8 cellular contexts compared by ENCODE assay signal in genomic region chr5:128082551-128083032, GRCh38. TPM values are rescaled to one million over a fixed set of nuclear protein-coding genes. Genes with fewer than 3 reads are reported as not detected.
A peak's percentile ranks its signal among the peaks of the same experiment; 100 is the strongest.
DNase-seq lines count a peak whose midpoint lies in the region; ATAC-seq and TF ChIP-seq lines count a peak whose summit lies in the region.

No MANE protein-coding gene starts in this region.

- ATAC-seq in T-cell (replicated peaks in 1 of 4): peak; percentile 46 to 52 (median 48)

- no peak for DNase-seq in HFF-Myc (ENCODE audit: extremely low read depth, low read depth)
- DNase-seq in T-cell: no peak
- peak; percentile 5 for DNase-seq in germinal center (ENCODE audit: low spot score)
- DNase-seq in renal cortical epithelial cell (ENCODE audit: low read depth): peak; percentile 6
- DNase-seq in ACHN: no peak
- no peak for DNase-seq in cerebellum (ENCODE audit: low spot score)
- no peak for DNase-seq in SW 1271 (lab: John Stamatoyannopoulos, UW)

- H3K9me3 Mint-ChIP-seq in T-cell: no peaks in the 10 kb centered on the region

- CTCF ChIA-PET in T-cell (lab: Charles Lee): interaction anchor here (0.6 to 1.4 kb wide), 4 partner anchors 14 to 1725 kb away, joined by 3 read pairs; no protein-coding TSS in a partner anchor

- H3K27ac Mint-ChIP-seq in T-cell: peak overlapping the region; percentile 91 to 96

- H3K4me3 Mint-ChIP-seq in T-cell: peak overlapping the region; percentile 81 to 94 (median 86)

- H3K36me3 Mint-ChIP-seq in T-cell: peaks cover 4% of the 10 kb centered on the region

- TF ChIP-seq CTCF in HFF-Myc (IDR thresholded peaks at IDR 0.05; ENCODE audit: low read depth, low read length, missing control alignments): no peak

- peaks cover 61 to 66% (median 62%) of the 10 kb centered on the region in 3 donors for H3K4me1 Mint-ChIP-seq in T-cell

- POLR2A ChIA-PET in T-cell (lab: Charles Lee): interaction anchor here (0.6 to 1.0 kb wide), 5 partner anchors 19 to 1305 kb away, joined by 3 to 6 read pairs (median 3); no protein-coding TSS in a partner anchor

- in situ Hi-C loops in ACHN (cut with HindIII; ENCODE audit: low pct_ligation_motif_present, low pct_unique_long_range_greater_than_20kb, low sequenced_read_pairs): no loop called here

- H3K4me3 ChIP-seq in HFF-Myc (replicated peaks; ENCODE audit: low read depth, low read length): peak overlapping the region; percentile 66

- no peaks in the 10 kb centered on the region for H3K27me3 Mint-ChIP-seq in T-cell

- peak; percentile 46 for TF ChIP-seq POLR2A in GM10847 (IDR thresholded peaks at IDR 0.05; ENCODE audit: extremely low read depth, insufficient read length)

RNA-seq across cellular contexts. Expression of gene SLC12A2, which starts 1.0 kb away (rescaled TPM):
- total RNA-seq in T-cell (10 to 100 TPM; 10.5 to 15.9 (median 12.4) TPM), renal cortical epithelial cell (31.6 and 41.3 TPM in 2 replicates), cerebellum (48.7 TPM)

Comparison
In these comparisons a context has a peak if more than half of its experiments do, and no peak if none do; other contexts are left out.
1. DNase-seq: peak in germinal center (single experiment) and renal cortical epithelial cell (single experiment); none in HFF-Myc (single experiment), T-cell (0 of 34), ACHN (single experiment), cerebellum (single experiment) and SW 1271 (0 of 2).